21 cellular contexts compared by ENCODE assay signal in the genomic region with DNA sequence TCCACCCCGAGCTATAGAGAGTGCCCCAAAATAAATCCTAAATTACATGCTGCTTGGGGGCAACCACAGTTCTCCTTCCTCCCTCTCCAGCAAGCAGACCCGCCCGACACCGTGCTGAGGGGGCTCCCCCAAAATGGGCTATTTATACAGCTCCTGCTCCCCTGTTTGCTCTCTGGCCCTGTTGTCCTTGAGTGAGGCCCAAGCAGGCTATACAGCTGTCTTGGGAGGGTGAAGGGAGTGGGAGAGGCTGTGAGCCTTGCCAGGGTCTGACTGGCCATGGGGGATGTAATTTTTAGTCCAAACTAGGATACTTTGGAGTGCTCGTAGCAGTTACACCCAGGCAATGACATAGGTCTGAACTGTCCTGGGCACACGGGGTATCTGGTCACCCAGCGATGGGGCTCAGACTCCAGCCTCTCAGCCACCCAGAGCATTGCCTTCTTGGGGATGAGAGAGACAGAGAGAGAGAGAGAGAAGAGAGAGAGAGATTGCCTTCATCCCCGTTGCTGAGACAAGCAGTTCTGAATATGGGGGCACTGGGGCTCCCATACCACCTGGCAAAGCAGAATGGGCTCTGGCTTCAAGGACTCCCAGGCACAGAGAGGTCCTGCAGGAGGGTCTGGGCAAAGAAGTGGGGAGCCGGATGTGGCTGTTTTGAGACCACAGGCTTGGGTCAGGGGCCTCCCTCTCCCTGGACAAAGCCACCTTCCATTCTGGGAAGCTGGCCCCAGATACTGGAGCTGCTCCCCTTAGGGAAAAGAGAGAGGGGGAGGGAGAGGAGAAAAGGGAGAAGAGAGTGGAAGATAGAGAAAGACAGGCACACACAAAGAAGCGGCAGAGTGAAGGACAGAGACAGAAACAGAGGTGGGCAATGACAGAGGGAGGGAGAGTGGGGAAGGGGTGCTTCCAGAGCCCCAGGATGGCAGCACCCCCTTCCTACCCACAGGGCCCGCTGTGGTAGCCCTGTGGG. TPM values are rescaled to one million over a fixed set of nuclear protein-coding genes. Genes with fewer than 3 reads are reported as not detected.
DNase-seq lines count a peak whose midpoint lies in the region; ATAC-seq, FAIRE-seq and TF ChIP-seq lines count a peak whose summit lies in the region.
"Had no signal": no experiment of that assay in that cellular context is flagged by ENCODE, and none has a peak within 500 bp of the region (broad histone marks: within the 10 kb centered on the region; RNA-seq: fewer than 3 reads in every experiment).

No MANE protein-coding gene starts in this region.

- no peaks in the 10 kb centered on the region for H3K27me3 ChIP-seq in stomach smooth muscle (ENCODE audit: control insufficient read depth in 1 of 2, insufficient read depth in 2 of 2, low read length in 2 of 2)
- H3K27me3 ChIP-seq in body of pancreas: no peaks in the 10 kb centered on the region

- no peak overlapping the region for H3K27ac Mint-ChIP-seq in activated B cell treated with CpG ODN at 0.5 μM for 24 hours
- H3K27ac Mint-ChIP-seq: activated CD8-positive, alpha-beta T cell treated with anti-CD3 and anti-CD28 coated beads, Interleukin-2, amount 10 ng/mL, durations not matched to agents 7 days and 5 days; stimulated activated effector memory CD8-positive, alpha-beta T cell treated with anti-CD3 and anti-CD28 coated beads, Interleukin-12 subunit alpha, Interleukin-12 subunit beta, amount 100 ng/mL, for 72 hours had no signal

- H3K9ac ChIP-seq in kidney (ENCODE audit: low read length in 2 of 2) (no peak overlapping the region), stomach smooth muscle (ENCODE audit: low read length in 2 of 2) (peak overlapping the region; percentile 42 to 46)
- H3K9ac ChIP-seq: parathyroid adenoma had no signal

- H3K36me3 Mint-ChIP-seq in activated B cell treated with CpG ODN at 0.5 μM for 24 hours (ENCODE audit: low read depth): no peaks in the 10 kb centered on the region
- H3K36me3 Mint-ChIP-seq: CD4-positive, CD25-positive, alpha-beta regulatory T cell; stimulated activated effector memory CD8-positive, alpha-beta T cell treated with anti-CD3 and anti-CD28 coated beads, Interleukin-12 subunit alpha, Interleukin-12 subunit beta, amount 100 ng/mL, for 72 hours had no signal

- H3K27me3 Mint-ChIP-seq in activated B cell treated with CpG ODN at 0.5 μM for 24 hours: peaks cover 26% of the 10 kb centered on the region

- H3K27ac ChIP-seq in kidney (ENCODE audit: low read depth in 2 of 2, low read length in 2 of 2) (no peak overlapping the region), stomach smooth muscle (ENCODE audit: low read length) (peak overlapping the region; percentile 73), body of pancreas (no peak overlapping the region)
- H3K27ac ChIP-seq: heart right ventricle, parathyroid adenoma had no signal

- DNase-seq in GM13977 (ENCODE audit: low spot score) (peak; percentile 12), activated B cell treated with CpG ODN at 0.5 μM for 24 hours (peak; percentile 3), kidney (peak; percentile 47), NCI-H82 (lab: John Stamatoyannopoulos, UW) (no peak), NCI-H510A treated with DMSO at 0.1 percent for 48 hours (lab: John Stamatoyannopoulos, UW) (no peak), body of pancreas (no peak), DMS153 (lab: John Stamatoyannopoulos, UW) (no peak)
- DNase-seq: activated CD8-positive, alpha-beta T cell treated with anti-CD3 and anti-CD28 coated beads, Interleukin-2, amount 10 ng/mL, durations not matched to agents 7 days and 5 days; CD4-positive, CD25-positive, alpha-beta regulatory T cell; GDM1; heart right ventricle; KBM-7; NCI-H1436; stimulated activated CD4-positive, alpha-beta T cell treated with anti-CD3 and anti-CD28 coated beads, Interleukin-1b, Interleukin-23, amount 100 ng/mL, for 48 hours; T-helper 2 cell had no signal

- intact Hi-C loops in activated B cell treated with CpG ODN at 0.5 μM for 24 hours (cut with micrococcal nuclease) (no loop called here), kidney (cut with DNase I) (no loop called here), body of pancreas (cut with DNase I) (no loop called here)

- in situ Hi-C loops in GM13977 (cut with MboI; ENCODE audit: low pct_unique_long_range_greater_than_20kb, low sequenced_read_pairs, unreplicated experiment): no loop called here

- H3K4me3 ChIP-seq in kidney (ENCODE audit: low read length in 2 of 2) (no peak overlapping the region), stomach smooth muscle (ENCODE audit: low read length in 2 of 2) (peak overlapping the region; percentile 29 to 44), body of pancreas (no peak overlapping the region)
- H3K4me3 ChIP-seq: heart right ventricle had no signal

- no peak for TF ChIP-seq POLR2A in body of pancreas (IDR thresholded peaks at IDR 0.05)

- no peaks in the 10 kb centered on the region for H3K4me1 Mint-ChIP-seq in activated B cell treated with CpG ODN at 0.5 μM for 24 hours
- H3K4me1 Mint-ChIP-seq: central memory CD8-positive, alpha-beta T cell; stimulated activated effector memory CD8-positive, alpha-beta T cell treated with anti-CD3 and anti-CD28 coated beads, Interleukin-12 subunit alpha, Interleukin-12 subunit beta, amount 100 ng/mL, for 72 hours had no signal

- CTCF ChIA-PET in activated B cell treated with CpG ODN at 0.5 μM for 24 hours (lab: Charles Lee): interaction anchor here (0.6 kb wide), 1 partner anchor 63 kb away, joined by 3 read pairs; no protein-coding TSS in a partner anchor

- H3K4me1 ChIP-seq in kidney (ENCODE audit: control insufficient read depth in 1 of 2, insufficient read depth in 1 of 2, low read depth in 1 of 2, low read length in 2 of 2) (peaks cover 0 to 2% of the 10 kb centered on the region in 2 donors), stomach smooth muscle (ENCODE audit: control insufficient read depth, insufficient read depth, low read length) (peaks cover 70% of the 10 kb centered on the region), body of pancreas (no peaks in the 10 kb centered on the region)
- H3K4me1 ChIP-seq: parathyroid adenoma had no signal

- 68 to 74% methylated on average over 11 of the region's 11 CpGs for WGBS in body of pancreas, 2 donors

- no peak for FAIRE-seq in kidney (lab: Jason Lieb, UNC)
- FAIRE-seq: endothelial cell of umbilical vein had no signal

- no peak overlapping the region for H3K4me3 Mint-ChIP-seq in activated B cell treated with CpG ODN at 0.5 μM for 24 hours
- H3K4me3 Mint-ChIP-seq: activated CD8-positive, alpha-beta T cell treated with anti-CD3 and anti-CD28 coated beads, Interleukin-2, amount 10 ng/mL, durations not matched to agents 7 days and 5 days; CD4-positive, CD25-positive, alpha-beta regulatory T cell; central memory CD8-positive, alpha-beta T cell; stimulated activated effector memory CD8-positive, alpha-beta T cell treated with anti-CD3 and anti-CD28 coated beads, Interleukin-12 subunit alpha, Interleukin-12 subunit beta, amount 100 ng/mL, for 72 hours had no signal

- ATAC-seq in activated B cell treated with CpG ODN at 0.5 μM for 24 hours (ENCODE audit: low read depth): no peak
- ATAC-seq in body of pancreas: no peak
- ATAC-seq: activated CD8-positive, alpha-beta T cell treated with anti-CD3 and anti-CD28 coated beads, Interleukin-2, amount 10 ng/mL, durations not matched to agents 7 days and 5 days; heart right ventricle; stimulated activated effector memory CD8-positive, alpha-beta T cell treated with anti-CD3 and anti-CD28 coated beads, Interleukin-12 subunit alpha, Interleukin-12 subunit beta, amount 100 ng/mL, for 72 hours had no signal

- no peaks in the 10 kb centered on the region for H3K36me3 ChIP-seq in kidney (ENCODE audit: control insufficient read depth in 1 of 2, insufficient read depth in 2 of 2, low read length in 2 of 2)
- no peaks in the 10 kb centered on the region for H3K36me3 ChIP-seq in stomach smooth muscle (ENCODE audit: control insufficient read depth in 2 of 2, insufficient read depth in 2 of 2, low read length in 2 of 2)
- no peaks in the 10 kb centered on the region for H3K36me3 ChIP-seq in body of pancreas (replicated peaks in 1 of 2; ENCODE audit: insufficient read depth in 1 of 2, low read depth in 2 of 2)
- H3K36me3 ChIP-seq: heart right ventricle had no signal

- POLR2A ChIA-PET in activated B cell treated with CpG ODN at 0.5 μM for 24 hours (lab: Charles Lee): no interaction called here

- no peaks in the 10 kb centered on the region for H3K9me3 Mint-ChIP-seq in activated B cell treated with CpG ODN at 0.5 μM for 24 hours
- H3K9me3 Mint-ChIP-seq: CD4-positive, CD25-positive, alpha-beta regulatory T cell; central memory CD8-positive, alpha-beta T cell; stimulated activated effector memory CD8-positive, alpha-beta T cell treated with anti-CD3 and anti-CD28 coated beads, Interleukin-12 subunit alpha, Interleukin-12 subunit beta, amount 100 ng/mL, for 72 hours had no signal

- H3K9me3 ChIP-seq in kidney (ENCODE audit: control insufficient read depth in 1 of 2, low read length in 2 of 2) (no peaks in the 10 kb centered on the region), stomach smooth muscle (ENCODE audit: control insufficient read depth in 2 of 2, low read length in 2 of 2) (no peaks in the 10 kb centered on the region), body of pancreas (no peaks in the 10 kb centered on the region)
- H3K9me3 ChIP-seq: heart right ventricle had no signal

- TF ChIP-seq CTCF in GM13977 (IDR thresholded peaks at IDR 0.05; ENCODE audit: extremely low read depth, insufficient read depth, missing control alignments) (no peak), activated B cell treated with CpG ODN at 0.5 μM for 24 hours (IDR thresholded peaks at IDR 0.05) (no peak), kidney (IDR thresholded peaks at IDR 0.05; ENCODE audit: borderline replicate concordance, extremely low read depth, insufficient read depth) (no peak), body of pancreas (IDR thresholded peaks at IDR 0.05) (no peak)

RNA-seq across cellular contexts. Expression of gene TMEM92, which starts 10.7 kb away (rescaled TPM):
- total RNA-seq in activated B cell treated with CpG ODN at 0.5 μM for 24 hours: not detected in 2 replicates
- 2.4 TPM for total RNA-seq in kidney
- not detected for polyA plus RNA-seq in kidney (ENCODE audit: insufficient read depth, low read depth, low replicate concordance)
- not detected for total RNA-seq in body of pancreas
- total RNA-seq: activated CD8-positive, alpha-beta T cell treated with anti-CD3 and anti-CD28 coated beads, Interleukin-2, amount 10 ng/mL, durations not matched to agents 7 days and 5 days; CD4-positive, CD25-positive, alpha-beta regulatory T cell; endothelial cell of umbilical vein; heart right ventricle; lung microvascular endothelial cell had no signal
- polyA plus RNA-seq: CD4-positive, CD25-positive, alpha-beta regulatory T cell had no signal

Comparison
In these comparisons a context has a peak if more than half of its experiments do, and no peak if none do; other contexts are left out.
1. DNase-seq: peak in GM13977 (single experiment), activated B cell treated with CpG ODN at 0.5 μM for 24 hours (single experiment) and kidney (single experiment); none in NCI-H82 (single experiment), NCI-H510A treated with DMSO at 0.1 percent for 48 hours (single experiment), body of pancreas (0 of 4) and DMS153 (single experiment).
2. H3K4me3 ChIP-seq: peak in stomach smooth muscle (2 of 2); none in kidney (0 of 2) and body of pancreas (0 of 2).
3. H3K9ac ChIP-seq: peak in stomach smooth muscle (2 of 2); none in kidney (0 of 2).